ENCODE assay signal across 10 cellular contexts in the genomic region with DNA sequence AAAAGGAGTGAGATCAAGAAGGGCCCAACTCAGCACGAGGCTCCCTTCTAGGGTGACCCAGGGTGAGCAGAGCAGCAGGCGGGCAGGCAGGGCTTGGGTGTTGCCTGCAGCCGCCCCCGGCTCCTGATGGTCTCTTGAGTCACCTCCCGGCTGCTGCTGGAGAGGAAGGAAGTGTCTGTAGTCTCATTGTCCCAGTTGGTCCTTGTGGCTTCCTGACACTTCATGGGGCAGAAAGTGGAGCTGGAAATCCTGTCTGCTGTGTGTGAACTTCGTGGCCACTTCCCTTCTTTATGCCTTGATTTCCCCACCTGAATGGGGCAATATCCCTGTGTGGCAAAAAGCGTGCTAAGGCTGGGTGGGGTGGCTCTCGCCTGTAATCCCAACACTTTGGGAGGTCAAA. TPM values are rescaled to one million over a fixed set of nuclear protein-coding genes. Genes with fewer than 3 reads are reported as not detected.
DNase-seq lines count a peak whose midpoint lies in the region; ATAC-seq and TF ChIP-seq lines count a peak whose summit lies in the region.
"Had no signal": no experiment of that assay in that cellular context is flagged by ENCODE, and none has a peak within 500 bp of the region (broad histone marks: within the 10 kb centered on the region; RNA-seq: fewer than 3 reads in every experiment).

No MANE protein-coding gene starts in this region.

- TF ChIP-seq POLR2A in vagina (IDR thresholded peaks at IDR 0.05) = no peak

- no peaks in the 10 kb centered on the region for H3K27me3 ChIP-seq in CD4-positive, CD25-positive, alpha-beta regulatory T cell (ENCODE audit: control insufficient read depth, insufficient read depth, low read length)
- H3K27me3 ChIP-seq in brain microvascular endothelial cell (replicated peaks) = no peaks in the 10 kb centered on the region
- H3K27me3 ChIP-seq in vagina = no peaks in the 10 kb centered on the region
- H3K27me3 ChIP-seq: uterus had no signal

- H3K4me1 ChIP-seq in CD4-positive, CD25-positive, alpha-beta regulatory T cell (ENCODE audit: control insufficient read depth, insufficient read depth, low read length, poor library complexity, severe bottlenecking) = peaks cover 31% of the 10 kb centered on the region
- H3K4me1 ChIP-seq in mesodermal cell (ENCODE audit: control insufficient read depth, insufficient read depth, low read length, poor library complexity, severe bottlenecking) (peaks cover 21% of the 10 kb centered on the region), vagina (peaks cover 48% of the 10 kb centered on the region)

- no peak overlapping the region for H3K4me3 ChIP-seq in CD4-positive, CD25-positive, alpha-beta regulatory T cell (ENCODE audit: low read depth, low read length)
- H3K4me3 ChIP-seq in brain microvascular endothelial cell (ENCODE audit: low read depth, low read length) (peak overlapping the region; percentile 3), mesodermal cell (ENCODE audit: extremely low read depth, insufficient read depth, low read length, poor library complexity, severe bottlenecking) (no peak overlapping the region), vagina (no peak overlapping the region)
- H3K4me3 ChIP-seq: uterus had no signal

- no peak for TF ChIP-seq CTCF in brain microvascular endothelial cell (IDR thresholded peaks at IDR 0.05; ENCODE audit: low read depth, low read length, missing control alignments)
- TF ChIP-seq CTCF in vagina (IDR thresholded peaks at IDR 0.05) = no peak

- H3K27me3 Mint-ChIP-seq in CD4-positive, CD25-positive, alpha-beta regulatory T cell = no peaks in the 10 kb centered on the region

- peaks cover 13% of the 10 kb centered on the region for H3K36me3 Mint-ChIP-seq in CD4-positive, CD25-positive, alpha-beta regulatory T cell

- DNase-seq in CD4-positive, CD25-positive, alpha-beta regulatory T cell = no peak
- DNase-seq in Kasumi-1 (lab: John Stamatoyannopoulos, UW) (peak; percentile 95 to 97), brain microvascular endothelial cell (peak; percentile 61), NK-92 (lab: John Stamatoyannopoulos, UW; ENCODE audit: unreplicated experiment) (no peak), NCI-H1694 treated with DMSO at 0.1 percent for 48 hours (lab: John Stamatoyannopoulos, UW) (no peak), vagina (ENCODE audit: extremely low spot score in 2 of 2) (no peak)
- DNase-seq: NCI-H2081 had no signal

- intact Hi-C loops in vagina (cut with DNase I) = no loop called here

- H3K9me3 Mint-ChIP-seq in CD4-positive, CD25-positive, alpha-beta regulatory T cell = no peaks in the 10 kb centered on the region

- H3K4me3 Mint-ChIP-seq in CD4-positive, CD25-positive, alpha-beta regulatory T cell = peak overlapping the region; percentile 51 to 92 (median 87)

- H3K27ac ChIP-seq in CD4-positive, CD25-positive, alpha-beta regulatory T cell (ENCODE audit: insufficient read depth, low read length, poor library complexity, severe bottlenecking) = no peak overlapping the region
- peak overlapping the region; percentile 28 for H3K27ac ChIP-seq in brain microvascular endothelial cell
- peak overlapping the region; percentile 0 for H3K27ac ChIP-seq in mesodermal cell (ENCODE audit: low read depth, low read length, severe bottlenecking)
- H3K27ac ChIP-seq in vagina = no peak overlapping the region
- H3K27ac ChIP-seq: uterus had no signal

- peaks cover 0 to 52% (median 25%) of the 10 kb centered on the region in 4 donors for H3K4me1 Mint-ChIP-seq in CD4-positive, CD25-positive, alpha-beta regulatory T cell

- WGBS in mesodermal cell (ENCODE audit: insufficient coverage in 2 of 2), 2 experiments = 79 to 86% methylated on average over 5 to 8 of the region's 8 CpGs

- in situ Hi-C loops in brain microvascular endothelial cell (cut with HindIII; ENCODE audit: low pct_ligation_motif_present, low sequenced_read_pairs) = no loop called here

- H3K36me3 ChIP-seq in CD4-positive, CD25-positive, alpha-beta regulatory T cell (ENCODE audit: control insufficient read depth, insufficient read depth, low read length) = peaks cover 16% of the 10 kb centered on the region
- peaks cover 34% of the 10 kb centered on the region for H3K36me3 ChIP-seq in brain microvascular endothelial cell (replicated peaks)
- peaks cover 49% of the 10 kb centered on the region for H3K36me3 ChIP-seq in mesodermal cell (ENCODE audit: control insufficient read depth, insufficient read depth, low read length)
- H3K36me3 ChIP-seq in vagina = peaks cover 0 to 33% of the 10 kb centered on the region in 2 donors
- H3K36me3 ChIP-seq: uterus had no signal

- no peak for ATAC-seq in CD4-positive, CD25-positive, alpha-beta regulatory T cell (ENCODE audit: low read depth in 2 of 2)
- ATAC-seq in GM21390 (IDR thresholded peaks at IDR 0.05; ENCODE audit: unreplicated experiment) = no peak

- H3K9me3 ChIP-seq in CD4-positive, CD25-positive, alpha-beta regulatory T cell (ENCODE audit: control insufficient read depth in 2 of 2, low read length in 2 of 2) = no peaks in the 10 kb centered on the region
- no peaks in the 10 kb centered on the region for H3K9me3 ChIP-seq in mesodermal cell (ENCODE audit: control insufficient read depth, low read length)
- no peaks in the 10 kb centered on the region for H3K9me3 ChIP-seq in vagina
- H3K9me3 ChIP-seq: uterus had no signal

- peak overlapping the region in 2 of 3 donors; percentile 91 to 93 for H3K27ac Mint-ChIP-seq in CD4-positive, CD25-positive, alpha-beta regulatory T cell

RNA-seq across cellular contexts. Expression of a gene that starts 2.5 kb away (rescaled TPM):
- total RNA-seq in CD4-positive, CD25-positive, alpha-beta regulatory T cell = 47.6 TPM
- polyA plus RNA-seq in CD4-positive, CD25-positive, alpha-beta regulatory T cell = 10 to 100 TPM; 14.0 to 26.6 (median 20.1) TPM
- polyA plus RNA-seq in mesodermal cell (2013, experiment 1 of 2) = 49.2 TPM
- 42.9 TPM for polyA plus RNA-seq in mesodermal cell (2013, experiment 2 of 2)
- 30.2 TPM for total RNA-seq in vagina

RNA-seq across cellular contexts. Expression of a gene that starts 29.5 kb away (rescaled TPM):
- total RNA-seq in CD4-positive, CD25-positive, alpha-beta regulatory T cell = 71.9 TPM
- polyA plus RNA-seq in CD4-positive, CD25-positive, alpha-beta regulatory T cell = 10 to 100 TPM in 3 of 4 donors, 1 to 10 TPM in 1; 8.3 to 16.6 (median 13.7) TPM
- 9.0 TPM for polyA plus RNA-seq in mesodermal cell (2013, experiment 1 of 2)
- 6.3 TPM for polyA plus RNA-seq in mesodermal cell (2013, experiment 2 of 2)
- total RNA-seq in vagina = 12.3 TPM

RNA-seq across cellular contexts. Expression of a gene that starts 33.7 kb away (rescaled TPM):
- not detected for total RNA-seq in CD4-positive, CD25-positive, alpha-beta regulatory T cell
- not detected for polyA plus RNA-seq in CD4-positive, CD25-positive, alpha-beta regulatory T cell
- 3.5 TPM for polyA plus RNA-seq in mesodermal cell (2013, experiment 1 of 2)
- polyA plus RNA-seq in mesodermal cell (2013, experiment 2 of 2) = 2.2 TPM
- 0.49 TPM for total RNA-seq in vagina

Comparison
In these comparisons a context has a peak if more than half of its experiments do, and no peak if none do; other contexts are left out.
1. DNase-seq: peak in Kasumi-1 (2 of 2) and brain microvascular endothelial cell (single experiment); none in CD4-positive, CD25-positive, alpha-beta regulatory T cell (0 of 3), NK-92 (single experiment), NCI-H1694 treated with DMSO at 0.1 percent for 48 hours (single experiment) and vagina (0 of 2).
2. H3K27ac ChIP-seq: peak in brain microvascular endothelial cell (single experiment) and mesodermal cell (single experiment); none in CD4-positive, CD25-positive, alpha-beta regulatory T cell (single experiment) and vagina (single experiment).